ENCODE assay signal across 23 cellular contexts in the genomic region with DNA sequence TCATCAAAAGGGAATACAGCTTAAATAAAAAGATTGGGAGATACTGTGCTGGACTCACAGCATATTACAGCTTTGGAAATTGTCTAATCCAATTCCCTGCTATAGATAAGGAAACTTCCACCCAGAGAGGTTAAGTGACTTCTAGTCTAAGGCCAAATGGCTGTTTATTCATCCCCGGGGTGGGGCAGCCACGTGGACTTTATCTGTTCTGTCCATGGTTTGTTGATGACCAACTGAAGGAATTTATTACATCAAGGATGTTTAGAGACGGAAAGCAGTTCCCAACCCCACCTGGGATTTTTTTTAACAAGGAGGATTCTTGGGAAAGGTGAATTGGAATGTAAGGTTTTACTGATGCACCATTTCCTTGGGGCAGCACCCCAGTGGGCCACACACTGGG.
"Had no signal": no experiment of that assay in that cellular context is flagged by ENCODE, and none has a peak within 500 bp of the region (broad histone marks: within the 10 kb centered on the region; RNA-seq: fewer than 3 reads in every experiment).

No MANE protein-coding gene starts in this region.

- H3K27me3 Mint-ChIP-seq: naive B cell, type B pancreatic cell had no signal

- DNase-seq: effector memory CD4-positive, alpha-beta T cell; esophagus squamous epithelium; foreskin fibroblast; immature natural killer cell; left ventricle myocardium inferior; lower lobe of right lung; midbrain; naive B cell; occipital lobe; pancreas; right cardiac atrium; stimulated activated CD4-positive, alpha-beta T cell treated with anti-CD3 and anti-CD28 coated beads, Interleukin-2, amount 100 ng/mL, for 24 hours; stimulated activated CD4-positive, alpha-beta T cell treated with anti-CD3 and anti-CD28 coated beads, Interleukin-4, amount 100 ng/mL, for 4 hours; stimulated activated naive CD4-positive, alpha-beta T cell; stomach; substantia nigra had no signal

- H3K36me3 Mint-ChIP-seq: memory B cell, naive B cell had no signal

- H3K4me1 ChIP-seq: left ventricle myocardium inferior, lower lobe of right lung, pancreas had no signal

- H3K4me3 Mint-ChIP-seq: immature natural killer cell, memory B cell, naive B cell, nephron, type B pancreatic cell had no signal

- H3K9me3 Mint-ChIP-seq: immature natural killer cell, memory B cell, naive B cell, nephron, type B pancreatic cell had no signal

- ATAC-seq: lower lobe of right lung, pancreas, right cardiac atrium had no signal

- H3K9me3 ChIP-seq: esophagus squamous epithelium, left ventricle myocardium inferior, lower lobe of right lung, pancreas, stomach, thoracic aorta had no signal

- H3K36me3 ChIP-seq: pancreas had no signal

- H3K4me1 Mint-ChIP-seq: naive B cell had no signal

- H3K4me2 ChIP-seq: smooth muscle cell had no signal

- H3K4me3 ChIP-seq: esophagus squamous epithelium, left ventricle myocardium inferior, lower lobe of right lung, pancreas, smooth muscle cell, stomach, thoracic aorta had no signal

- H3K27ac Mint-ChIP-seq: immature natural killer cell, memory B cell, naive B cell, nephron, progenitor cell of endocrine pancreas, type B pancreatic cell had no signal

- H3K27me3 ChIP-seq: esophagus squamous epithelium, pancreas, stomach had no signal

- H3K27ac ChIP-seq: epithelial cell of prostate, esophagus squamous epithelium, left ventricle myocardium inferior, lower lobe of right lung, pancreas, stomach, thoracic aorta had no signal
